29 cellular contexts compared by ENCODE assay signal in genomic region chr1:12568009-12568767, GRCh38. TPM values are rescaled to one million over a fixed set of nuclear protein-coding genes. Genes with fewer than 3 reads are reported as not detected.
DNase-seq lines count a peak whose midpoint lies in the region; ATAC-seq and TF ChIP-seq lines count a peak whose summit lies in the region.
"Had no signal": no experiment of that assay in that cellular context is flagged by ENCODE, and none has a peak within 500 bp of the region (broad histone marks: within the 10 kb centered on the region; RNA-seq: fewer than 3 reads in every experiment).

No MANE protein-coding gene starts in this region.

- DNase-seq in right cardiac atrium, result peak in 2 of 3 donors; percentile 44 to 48
- no peak for DNase-seq in heart right ventricle
- no peak for DNase-seq in Panc1 (ENCODE audit: low read depth, low spot score)
- DNase-seq in mesothelial cell of epicardium (ENCODE audit: low spot score in 2 of 2, unreplicated experiment in 2 of 2), result no peak
- no peak for DNase-seq in type B pancreatic cell (ENCODE audit: extremely low spot score, unreplicated experiment)
- DNase-seq in OCI-M1 (lab: John Stamatoyannopoulos, UW), result no peak
- DNase-seq in activated effector memory CD4-positive, alpha-beta T cell treated with Interleukin-2 at 50 U/mL for 16 hours, result no peak
- DNase-seq: activated gamma-delta T cell treated with Interleukin-2 at 50 U/mL for 16 hours; activated T-cell treated with anti-CD3 and anti-CD28 coated beads for 4 hours; BE2C; brain microvascular endothelial cell; cerebellar nuclear complex; dorsolateral prefrontal cortex; hypothalamus; KG1; left colon; MG63; NCI-H1417; NCI-H2029; NCI-H524 treated with DMSO at 0.1 percent for 48 hours; NK-92 treated with Interleukin-12 subunit alpha and Interleukin-12 subunit beta, amount 100 ng/mL, for 24 hours; PC-9; retina; stimulated activated naive CD8-positive, alpha-beta T cell treated with anti-CD3 and anti-CD28 coated beads, Interleukin-15, Interleukin-2, amounts not matched to agents 100 U/mL and 50 U/mL, for 24 hours had no signal

- H3K36me3 Mint-ChIP-seq in mesothelial cell of epicardium (peaks cover 62% of the 10 kb centered on the region), type B pancreatic cell (peaks cover 32% of the 10 kb centered on the region)

- H3K4me1 Mint-ChIP-seq in mesothelial cell of epicardium (peaks cover 6% of the 10 kb centered on the region), type B pancreatic cell (ENCODE audit: unreplicated experiment) (no peaks in the 10 kb centered on the region)

- intact Hi-C loops in right cardiac atrium (cut with DNase I), result no loop called here
- intact Hi-C loops in heart right ventricle (cut with DNase I), result no loop called here
- intact Hi-C loops in Panc1 (cut with micrococcal nuclease; ENCODE audit: unreplicated experiment), result no loop called here

- no peak overlapping the region for H3K27ac ChIP-seq in right cardiac atrium (ENCODE audit: low read length)
- peak overlapping the region in 1 of 10 donors; percentile 45 for H3K27ac ChIP-seq in heart right ventricle
- peak overlapping the region; percentile 84 for H3K27ac ChIP-seq in Panc1 (ENCODE audit: low read length)
- H3K27ac ChIP-seq: brain microvascular endothelial cell, dorsolateral prefrontal cortex, pancreas had no signal

- H3K4me1 ChIP-seq in right cardiac atrium (ENCODE audit: control insufficient read depth, insufficient read depth, low read length), result peaks cover 2% of the 10 kb centered on the region
- peaks cover 3 to 37% (median 21%) of the 10 kb centered on the region in 9 donors for H3K4me1 ChIP-seq in heart right ventricle
- H3K4me1 ChIP-seq in Panc1 (ENCODE audit: control insufficient read depth, insufficient read depth, low read length), result peaks cover 23% of the 10 kb centered on the region
- H3K4me1 ChIP-seq: BE2C, pancreas had no signal

- H3K4me3 Mint-ChIP-seq in mesothelial cell of epicardium (no peak overlapping the region), type B pancreatic cell (no peak overlapping the region)
- H3K4me3 Mint-ChIP-seq: T-helper 2 cell treated with Interferon-gamma antibody and Interleukin-4, amounts not matched to agents 5 μg/mL and 100 μg/mL, for 36 hours had no signal

- 95% methylated on average over 14 of the region's 14 CpGs for WGBS in right cardiac atrium
- WGBS in heart right ventricle, 2 donors, result 95% methylated on average over 14 of the region's 14 CpGs

- BruUV-seq in Panc1 (replicated peaks; lab: Mats Ljungman, UMichigan), result TSS peak; percentile 81

- in situ Hi-C loops in Panc1 (cut with HindIII; ENCODE audit: low pct_unique_long_range_greater_than_20kb, low sequenced_read_pairs), result no loop called here

- H3K27me3 ChIP-seq in right cardiac atrium (ENCODE audit: control insufficient read depth, insufficient read depth) (no peaks in the 10 kb centered on the region), heart right ventricle (no peaks in the 10 kb centered on the region), Panc1 (ENCODE audit: control insufficient read depth, insufficient read depth, low read length) (no peaks in the 10 kb centered on the region)
- H3K27me3 ChIP-seq: BE2C, brain microvascular endothelial cell, dorsolateral prefrontal cortex, MG63, pancreas had no signal

- POLR2A ChIA-PET in Panc1 (lab: Charles Lee), result interaction anchor here (0.6 kb wide), 1 partner anchor 246 kb away, joined by 4 read pairs; no protein-coding TSS in a partner anchor

- peak overlapping the region; percentile 86 for H3K27ac Mint-ChIP-seq in mesothelial cell of epicardium
- peak overlapping the region; percentile 77 for H3K27ac Mint-ChIP-seq in type B pancreatic cell
- H3K27ac Mint-ChIP-seq: T-helper 2 cell treated with Interferon-gamma antibody and Interleukin-4, amounts not matched to agents 5 μg/mL and 100 μg/mL, for 36 hours had no signal

- H3K27me3 Mint-ChIP-seq in mesothelial cell of epicardium (ENCODE audit: low read depth), result no peaks in the 10 kb centered on the region
- H3K27me3 Mint-ChIP-seq in type B pancreatic cell, result no peaks in the 10 kb centered on the region

- H3K9me3 ChIP-seq in right cardiac atrium (ENCODE audit: control insufficient read depth, low read length) (no peaks in the 10 kb centered on the region), heart right ventricle (peaks cover 0 to 18% (median 4%) of the 10 kb centered on the region in 11 donors), Panc1 (ENCODE audit: control insufficient read depth, insufficient read depth, low read depth, low read length) (peaks cover 9% of the 10 kb centered on the region; the same call in 1 of the 2 replicates)
- H3K9me3 ChIP-seq: BE2C, pancreas had no signal

- TF ChIP-seq CTCF in heart right ventricle (IDR thresholded peaks at IDR 0.05) (no peak), Panc1 (IDR thresholded peaks at IDR 0.05) (no peak), mesothelial cell of epicardium (IDR thresholded peaks at IDR 0.05; ENCODE audit: unreplicated experiment) (no peak), type B pancreatic cell (conservative IDR thresholded peaks at IDR 0.05) (no peak)

- H3K4me3 ChIP-seq in right cardiac atrium (ENCODE audit: low read length) (no peak overlapping the region), heart right ventricle (no peak overlapping the region), Panc1 (ENCODE audit: low read depth in 2 of 2, low read length in 2 of 2) (no peak overlapping the region)
- H3K4me3 ChIP-seq: dorsolateral prefrontal cortex, GM12878, MG63, pancreas, PC-9, smooth muscle cell had no signal

- H3K36me3 ChIP-seq in heart right ventricle, result peaks cover 0 to 72% (median 39%) of the 10 kb centered on the region in 9 donors
- peaks cover 4% of the 10 kb centered on the region for H3K36me3 ChIP-seq in Panc1 (ENCODE audit: control insufficient read depth, insufficient read depth, low read length)
- H3K36me3 ChIP-seq: BE2C had no signal

- CTCF ChIA-PET in Panc1 (lab: Charles Lee), result interaction anchor here (0.6 to 1.1 kb wide), 2 partner anchors 56 to 366 kb away, joined by 3 to 4 read pairs; no protein-coding TSS in a partner anchor

- H3K9me3 Mint-ChIP-seq in mesothelial cell of epicardium, result peaks cover 8% of the 10 kb centered on the region
- H3K9me3 Mint-ChIP-seq in type B pancreatic cell, result no peaks in the 10 kb centered on the region

- ATAC-seq in right cardiac atrium (no peak), heart right ventricle (no peak), Panc1 (no peak)
- ATAC-seq: GM12878; Right ventricle myocardium inferior; stimulated activated naive CD8-positive, alpha-beta T cell treated with anti-CD3 and anti-CD28 coated beads, Interleukin-15, Interleukin-2, amounts not matched to agents 100 U/mL and 50 U/mL, for 24 hours had no signal

RNA-seq across cellular contexts. Expression of gene DHRS3, which starts 49.8 kb away (rescaled TPM):
- total RNA-seq in right cardiac atrium, result 10 to 100 TPM; 83.0 to 97.0 (median 83.5) TPM
- polyA plus RNA-seq in right cardiac atrium, result 53.6 TPM
- 10 to 100 TPM; 50.8 to 88.3 (median 63.7) TPM for total RNA-seq in heart right ventricle
- polyA plus RNA-seq in heart right ventricle, result 10 to 100 TPM; 39.9 to 93.5 TPM
- total RNA-seq in Panc1 (2021; ENCODE audit: unreplicated experiment), result 113 TPM
- 143 TPM for polyA plus RNA-seq in Panc1 (2012; ENCODE audit: insufficient read length)
- 1,067 to 1,086 TPM (median 1,071 TPM) in 3 replicates for total RNA-seq in mesothelial cell of epicardium
- total RNA-seq in type B pancreatic cell (ENCODE audit: low replicate concordance), result 143 and 276 TPM in 2 replicates

Comparison
In these comparisons a context has a peak if more than half of its experiments do, and no peak if none do; other contexts are left out.
1. DNase-seq: peak in right cardiac atrium (2 of 3); none in heart right ventricle (0 of 2), Panc1 (single experiment), mesothelial cell of epicardium (0 of 2), type B pancreatic cell (single experiment), OCI-M1 (single experiment) and activated effector memory CD4-positive, alpha-beta T cell treated with Interleukin-2 at 50 U/mL for 16 hours (single experiment).